31 cellular contexts compared by ENCODE assay signal in genomic region chr1:112633628-112634027, GRCh38. TPM values are rescaled to one million over a fixed set of nuclear protein-coding genes. Genes with fewer than 3 reads are reported as not detected.
DNase-seq lines count a peak whose midpoint lies in the region; ATAC-seq and TF ChIP-seq lines count a peak whose summit lies in the region.
"Had no signal": no experiment of that assay in that cellular context is flagged by ENCODE, and none has a peak within 500 bp of the region (broad histone marks: within the 10 kb centered on the region; RNA-seq: fewer than 3 reads in every experiment).

No MANE protein-coding gene starts in this region.

- CTCF ChIA-PET in CD8-positive, alpha-beta memory T cell (lab: Charles Lee), result no interaction called here
- CTCF ChIA-PET in activated B cell treated with CpG ODN at 0.5 μM for 24 hours (lab: Charles Lee) (interaction anchor here (0.5 kb wide), 1 partner anchor 57 kb away, joined by 3 read pairs; no protein-coding TSS in a partner anchor), Calu3 (lab: Charles Lee) (no interaction called here)

- H3K9me3 ChIP-seq in CD4-positive, CD25-positive, alpha-beta regulatory T cell (ENCODE audit: control insufficient read depth in 2 of 2, low read length in 2 of 2), result no peaks in the 10 kb centered on the region
- H3K9me3 ChIP-seq in CD8-positive, alpha-beta memory T cell (ENCODE audit: low read length), result no peaks in the 10 kb centered on the region
- H3K9me3 ChIP-seq: adrenal gland, esophagus squamous epithelium, heart right ventricle, MG63 had no signal

- POLR2A ChIA-PET in CD8-positive, alpha-beta memory T cell (lab: Charles Lee), result no interaction called here
- POLR2A ChIA-PET in activated B cell treated with CpG ODN at 0.5 μM for 24 hours (lab: Charles Lee), result no interaction called here

- H3K9me3 Mint-ChIP-seq in CD4-positive, CD25-positive, alpha-beta regulatory T cell, result no peaks in the 10 kb centered on the region
- no peaks in the 10 kb centered on the region for H3K9me3 Mint-ChIP-seq in CD8-positive, alpha-beta memory T cell
- H3K9me3 Mint-ChIP-seq in activated B cell treated with CpG ODN at 0.5 μM for 24 hours (no peaks in the 10 kb centered on the region), Calu3 (ENCODE audit: low read depth, unreplicated experiment) (no peaks in the 10 kb centered on the region)
- H3K9me3 Mint-ChIP-seq: activated CD4-positive, alpha-beta memory T cell treated with anti-CD3 and anti-CD28 coated beads for 36 hours; HFFc6; T-cell; type B pancreatic cell had no signal

- no peak overlapping the region for H2BK120ac ChIP-seq in mesendoderm (ENCODE audit: low read depth, low read length)

- BruUV-seq in Calu3 (replicated peaks; lab: Mats Ljungman, UMichigan), result no TSS peak

- no peak overlapping the region for H3K18ac ChIP-seq in mesendoderm (ENCODE audit: low read length)

- H4K5ac ChIP-seq in mesendoderm (ENCODE audit: low read length), result no peak overlapping the region

- H3K27me3 Mint-ChIP-seq in CD4-positive, CD25-positive, alpha-beta regulatory T cell, result no peaks in the 10 kb centered on the region
- H3K27me3 Mint-ChIP-seq in CD8-positive, alpha-beta memory T cell, result no peaks in the 10 kb centered on the region
- H3K27me3 Mint-ChIP-seq in activated B cell treated with CpG ODN at 0.5 μM for 24 hours (no peaks in the 10 kb centered on the region), Calu3 (ENCODE audit: unreplicated experiment) (no peaks in the 10 kb centered on the region)
- H3K27me3 Mint-ChIP-seq: activated CD4-positive, alpha-beta memory T cell treated with anti-CD3 and anti-CD28 coated beads for 36 hours; brain; T-cell; type B pancreatic cell had no signal

- peaks cover 63% of the 10 kb centered on the region for H3K79me2 ChIP-seq in mesendoderm (ENCODE audit: control insufficient read depth, insufficient read depth, low read length)

- H3K36me3 ChIP-seq in CD4-positive, CD25-positive, alpha-beta regulatory T cell (ENCODE audit: control insufficient read depth, insufficient read depth, low read length), result peaks cover 16% of the 10 kb centered on the region
- no peaks in the 10 kb centered on the region for H3K36me3 ChIP-seq in CD8-positive, alpha-beta memory T cell (ENCODE audit: insufficient read depth, low read length)
- no peaks in the 10 kb centered on the region for H3K36me3 ChIP-seq in mesendoderm (ENCODE audit: control insufficient read depth, insufficient read depth, low read length)
- H3K36me3 ChIP-seq: adrenal gland had no signal

- H2BK5ac ChIP-seq in mesendoderm (ENCODE audit: low read length), result no peak overlapping the region

- TF ChIP-seq CTCF in activated B cell treated with CpG ODN at 0.5 μM for 24 hours (IDR thresholded peaks at IDR 0.05) (no peak), Calu3 (IDR thresholded peaks at IDR 0.05; ENCODE audit: unreplicated experiment) (no peak)

- peaks cover 72% of the 10 kb centered on the region for H3K4me1 ChIP-seq in CD4-positive, CD25-positive, alpha-beta regulatory T cell (ENCODE audit: control insufficient read depth, insufficient read depth, low read length, poor library complexity, severe bottlenecking)
- H3K4me1 ChIP-seq in CD8-positive, alpha-beta memory T cell (ENCODE audit: insufficient read depth, low read length), result peaks cover 66% of the 10 kb centered on the region
- peaks cover 6% of the 10 kb centered on the region for H3K4me1 ChIP-seq in mesendoderm (ENCODE audit: control insufficient read depth, low read depth, low read length)

- peaks cover 21% of the 10 kb centered on the region for H3K36me3 Mint-ChIP-seq in CD4-positive, CD25-positive, alpha-beta regulatory T cell
- peaks cover 0 to 44% (median 19%) of the 10 kb centered on the region in 3 donors for H3K36me3 Mint-ChIP-seq in CD8-positive, alpha-beta memory T cell
- peaks cover 56% of the 10 kb centered on the region for H3K36me3 Mint-ChIP-seq in activated B cell treated with CpG ODN at 0.5 μM for 24 hours (ENCODE audit: low read depth)
- H3K36me3 Mint-ChIP-seq in Calu3 (ENCODE audit: insufficient read depth, unreplicated experiment), result peaks cover 17% of the 10 kb centered on the region

- intact Hi-C loops in activated B cell treated with CpG ODN at 0.5 μM for 24 hours (cut with micrococcal nuclease) (loop anchor here (2.0 kb wide), 1 partner anchor 15 kb away; the partner anchor contains the start of genes CAPZA1 and ST7L), Calu3 (cut with micrococcal nuclease; ENCODE audit: unreplicated experiment) (no loop called here)

- WGBS in mesendoderm (ENCODE audit: extremely low coverage, insufficient coverage, low lambda C conversion rate), result no CpG with 5 or more reads among the region's 2 CpGs

- H3K27ac ChIP-seq in CD4-positive, CD25-positive, alpha-beta regulatory T cell (ENCODE audit: insufficient read depth, low read length, poor library complexity, severe bottlenecking), result no peak overlapping the region
- H3K27ac ChIP-seq in CD8-positive, alpha-beta memory T cell (ENCODE audit: low read depth, low read length), result no peak overlapping the region
- H3K27ac ChIP-seq in mesendoderm (ENCODE audit: low read depth, low read length), result no peak overlapping the region
- H3K27ac ChIP-seq: adrenal gland, BLaER1, esophagus squamous epithelium, foreskin keratinocyte, heart right ventricle, RWPE1 had no signal

- no peak overlapping the region for H2AK5ac ChIP-seq in mesendoderm (ENCODE audit: low read length)

- no peak overlapping the region for H3K4me2 ChIP-seq in mesendoderm (ENCODE audit: low read length)
- H3K4me2 ChIP-seq: BLaER1 had no signal

- no peaks in the 10 kb centered on the region for H3K27me3 ChIP-seq in CD4-positive, CD25-positive, alpha-beta regulatory T cell (ENCODE audit: control insufficient read depth, insufficient read depth, low read length)
- H3K27me3 ChIP-seq in CD8-positive, alpha-beta memory T cell (ENCODE audit: insufficient read depth, low read length, poor library complexity, severe bottlenecking), result no peaks in the 10 kb centered on the region
- no peaks in the 10 kb centered on the region for H3K27me3 ChIP-seq in mesendoderm (ENCODE audit: insufficient read depth, low read length, poor library complexity)
- H3K27me3 ChIP-seq: adrenal gland, BLaER1, dorsolateral prefrontal cortex, esophagus squamous epithelium, foreskin keratinocyte, heart right ventricle, MG63 had no signal

- H3K56ac ChIP-seq in mesendoderm (ENCODE audit: low read length), result no peak overlapping the region

- peak overlapping the region; percentile 22 to 56 (median 36) for H3K4me3 Mint-ChIP-seq in CD4-positive, CD25-positive, alpha-beta regulatory T cell
- H3K4me3 Mint-ChIP-seq in CD8-positive, alpha-beta memory T cell, result peak overlapping the region; percentile 0 to 44 (median 20)
- H3K4me3 Mint-ChIP-seq in activated B cell treated with CpG ODN at 0.5 μM for 24 hours, result no peak overlapping the region
- no peak overlapping the region for H3K4me3 Mint-ChIP-seq in Calu3 (ENCODE audit: low read depth, unreplicated experiment)
- H3K4me3 Mint-ChIP-seq: activated CD4-positive, alpha-beta memory T cell treated with anti-CD3 and anti-CD28 coated beads for 36 hours; brain; HFFc6; nephron; T-cell; type B pancreatic cell had no signal

- H3K9ac ChIP-seq in mesendoderm (ENCODE audit: low read length), result no peak overlapping the region
- H3K9ac ChIP-seq: BLaER1 had no signal

- peaks cover 62 to 91% (median 81%) of the 10 kb centered on the region in 4 donors for H3K4me1 Mint-ChIP-seq in CD4-positive, CD25-positive, alpha-beta regulatory T cell
- peaks cover 78 to 91% (median 90%) of the 10 kb centered on the region in 3 donors for H3K4me1 Mint-ChIP-seq in CD8-positive, alpha-beta memory T cell
- H3K4me1 Mint-ChIP-seq in activated B cell treated with CpG ODN at 0.5 μM for 24 hours (peaks cover 80% of the 10 kb centered on the region), Calu3 (ENCODE audit: low read depth, unreplicated experiment) (peaks cover 46% of the 10 kb centered on the region)

- H3K4ac ChIP-seq in mesendoderm (ENCODE audit: low read depth, low read length), result no peak overlapping the region

- H2BK15ac ChIP-seq in mesendoderm (replicated peaks; ENCODE audit: low read depth), result no peak overlapping the region

- ATAC-seq in CD4-positive, CD25-positive, alpha-beta regulatory T cell (ENCODE audit: low read depth in 2 of 2), result no peak
- ATAC-seq in activated B cell treated with CpG ODN at 0.5 μM for 24 hours (ENCODE audit: low read depth), result no peak
- ATAC-seq: foreskin keratinocyte, heart right ventricle, T-cell had no signal

- no peak for DNase-seq in CD4-positive, CD25-positive, alpha-beta regulatory T cell
- DNase-seq in CD8-positive, alpha-beta memory T cell, result no peak
- DNase-seq in activated B cell treated with CpG ODN at 0.5 μM for 24 hours, result no peak
- peak; percentile 60 for DNase-seq in mesendoderm
- no peak for DNase-seq in Calu3
- DNase-seq in stimulated activated CD4-positive, alpha-beta T cell treated with anti-CD3 and anti-CD28 coated beads, Interleukin-2, amount 100 ng/mL, for 48 hours, result no peak
- no peak for DNase-seq in HK-2 (ENCODE audit: unreplicated experiment)
- DNase-seq in DMS153 treated with DMSO at 0.1 percent for 48 hours (lab: John Stamatoyannopoulos, UW; ENCODE audit: unreplicated experiment), result no peak
- DNase-seq: activated CD4-positive, alpha-beta memory T cell treated with anti-CD3 and anti-CD28 coated beads for 36 hours; activated CD4-positive, CD25-positive, alpha-beta regulatory T cell treated with anti-CD3 and anti-CD28 coated beads, Interleukin-2, amount 50 U/mL, for 72 hours; activated gamma-delta T cell treated with Interleukin-2 at 50 U/mL for 16 hours; adrenal gland; dorsolateral prefrontal cortex; esophagus squamous epithelium; foreskin keratinocyte; heart right ventricle; HFFc6; MG63; midbrain; NCI-H1105; NCI-H187 treated with DMSO at 0.1 percent for 48 hours; NCI-H2171; NCI-H510A; stimulated activated CD4-positive, alpha-beta T cell treated with anti-CD3 and anti-CD28 coated beads, Interleukin-4, amount 100 ng/mL, for 4 hours; substantia nigra; T-cell had no signal

- peaks cover 13% of the 10 kb centered on the region for H3K79me1 ChIP-seq in mesendoderm (ENCODE audit: low read length)

- no peak overlapping the region for H4K8ac ChIP-seq in mesendoderm (ENCODE audit: low read depth, low read length)

- H3K27ac Mint-ChIP-seq in CD4-positive, CD25-positive, alpha-beta regulatory T cell, result peak overlapping the region in 1 of 3 donors; percentile 71
- peak overlapping the region in 7 of 8 donors; percentile 34 to 88 (median 70) for H3K27ac Mint-ChIP-seq in CD8-positive, alpha-beta memory T cell
- peak overlapping the region; percentile 8 for H3K27ac Mint-ChIP-seq in activated B cell treated with CpG ODN at 0.5 μM for 24 hours
- H3K27ac Mint-ChIP-seq in Calu3 (ENCODE audit: unreplicated experiment), result no peak overlapping the region
- H3K27ac Mint-ChIP-seq: activated CD4-positive, alpha-beta memory T cell treated with anti-CD3 and anti-CD28 coated beads for 36 hours; brain; type B pancreatic cell had no signal

- peak overlapping the region; percentile 72 for H3K4me3 ChIP-seq in CD4-positive, CD25-positive, alpha-beta regulatory T cell (ENCODE audit: low read depth, low read length)
- H3K4me3 ChIP-seq in CD8-positive, alpha-beta memory T cell (ENCODE audit: low read length), result no peak overlapping the region
- H3K4me3 ChIP-seq in mesendoderm (ENCODE audit: low read length), result no peak overlapping the region
- H3K4me3 ChIP-seq: adrenal gland, BLaER1, dorsolateral prefrontal cortex, esophagus squamous epithelium, heart right ventricle, MG63 had no signal

- no peak overlapping the region for H3K23ac ChIP-seq in mesendoderm (ENCODE audit: low read length)

RNA-seq across cellular contexts. Expression of gene CAPZA1, which starts 14.0 kb away (rescaled TPM):
- 244 TPM for total RNA-seq in CD4-positive, CD25-positive, alpha-beta regulatory T cell
- 100 to 1,000 TPM; 248 to 281 (median 260) TPM for polyA plus RNA-seq in CD4-positive, CD25-positive, alpha-beta regulatory T cell
- total RNA-seq in CD8-positive, alpha-beta memory T cell, result 100 to 1,000 TPM; 255 to 266 TPM
- 212 TPM for polyA plus RNA-seq in CD8-positive, alpha-beta memory T cell
- total RNA-seq in activated B cell treated with CpG ODN at 0.5 μM for 24 hours, result 221 and 227 TPM in 2 replicates
- 93.5 TPM for polyA plus RNA-seq in mesendoderm (2013, experiment 1 of 2)
- polyA plus RNA-seq in mesendoderm (2013, experiment 2 of 2), result 91.3 TPM
- total RNA-seq in Calu3 (2022), result 103 and 117 TPM in 2 replicates

RNA-seq across cellular contexts. Expression of gene ST7L, which starts 14.7 kb away (rescaled TPM):
- 36.8 TPM for total RNA-seq in CD4-positive, CD25-positive, alpha-beta regulatory T cell
- polyA plus RNA-seq in CD4-positive, CD25-positive, alpha-beta regulatory T cell, result 10 to 100 TPM in 3 of 4 donors, 1 to 10 TPM in 1; 7.7 to 15.4 (median 14.0) TPM
- 10 to 100 TPM; 11.6 to 12.2 TPM for total RNA-seq in CD8-positive, alpha-beta memory T cell
- 11.3 TPM for polyA plus RNA-seq in CD8-positive, alpha-beta memory T cell
- total RNA-seq in activated B cell treated with CpG ODN at 0.5 μM for 24 hours (12.4 and 13.8 TPM in 2 replicates), Calu3 (2022) (15.9 and 19.0 TPM in 2 replicates)
- polyA plus RNA-seq in mesendoderm (2013, experiment 1 of 2), result 11.8 TPM
- 15.3 TPM for polyA plus RNA-seq in mesendoderm (2013, experiment 2 of 2)

RNA-seq across cellular contexts. Expression of gene MOV10, which starts 40.8 kb away (rescaled TPM):
- 94.2 TPM for total RNA-seq in CD4-positive, CD25-positive, alpha-beta regulatory T cell
- polyA plus RNA-seq in CD4-positive, CD25-positive, alpha-beta regulatory T cell, result 10 to 100 TPM; 26.1 to 29.8 (median 28.3) TPM
- 10 to 100 TPM; 29.9 to 31.0 TPM for total RNA-seq in CD8-positive, alpha-beta memory T cell
- polyA plus RNA-seq in CD8-positive, alpha-beta memory T cell, result 33.7 TPM
- 33.3 and 36.4 TPM in 2 replicates for total RNA-seq in activated B cell treated with CpG ODN at 0.5 μM for 24 hours
- 49.5 TPM for polyA plus RNA-seq in mesendoderm (2013, experiment 1 of 2)
- 46.4 TPM for polyA plus RNA-seq in mesendoderm (2013, experiment 2 of 2)
- total RNA-seq in Calu3 (2022), result 71.4 and 80.0 TPM in 2 replicates

Comparison
In these comparisons a context has a peak if more than half of its experiments do, and no peak if none do; other contexts are left out.
1. H3K4me3 Mint-ChIP-seq: peak in CD4-positive, CD25-positive, alpha-beta regulatory T cell (4 of 4) and CD8-positive, alpha-beta memory T cell (7 of 7); none in activated B cell treated with CpG ODN at 0.5 μM for 24 hours (single experiment) and Calu3 (single experiment).